8 cellular contexts compared by ENCODE assay signal in the genomic region with DNA sequence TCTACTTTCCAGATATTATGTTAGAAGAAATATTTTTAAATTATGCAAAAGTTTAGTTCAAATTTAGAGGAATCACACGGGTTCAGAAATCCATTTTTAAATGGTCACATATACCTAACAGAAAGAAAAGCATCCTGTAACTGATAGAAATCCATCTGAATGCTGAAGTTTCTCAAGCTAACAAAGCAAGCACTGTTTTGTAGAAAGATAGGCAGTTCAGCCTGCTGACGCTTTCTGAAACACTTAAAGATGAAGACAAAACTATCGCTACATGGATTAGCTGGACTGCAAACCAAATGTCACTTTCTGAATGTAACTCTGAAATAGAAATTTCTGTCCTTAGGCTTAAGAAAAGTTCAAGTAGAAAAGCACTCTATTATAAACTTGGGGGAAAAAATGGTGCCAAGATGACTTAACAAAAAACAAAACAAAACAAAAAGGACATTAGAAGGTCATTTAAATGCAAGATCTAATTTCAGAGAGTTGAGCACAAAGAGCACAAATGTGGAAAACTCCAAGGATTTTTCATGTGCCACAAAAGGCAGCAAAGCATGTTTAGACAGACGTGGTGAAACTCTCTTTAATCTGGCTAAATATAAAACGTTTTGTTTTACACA. TPM values are rescaled to one million over a fixed set of nuclear protein-coding genes. Genes with fewer than 3 reads are reported as not detected.
A peak's percentile ranks its signal among the peaks of the same experiment; 100 is the strongest.
DNase-seq lines count a peak whose midpoint lies in the region; ATAC-seq and TF ChIP-seq lines count a peak whose summit lies in the region.

No MANE protein-coding gene starts in this region.

- POLR2A ChIA-PET in T-cell (lab: Charles Lee) (no interaction called here), HEK293T (lab: Yijun Ruan, JAX) (interaction anchor here (1.4 to 2.1 kb wide), 4 partner anchors 11 to 26 kb away, joined by 4 to 10 read pairs (median 5); no protein-coding TSS in a partner anchor)

- TF ChIP-seq CTCF in fibroblast of the aortic adventitia (IDR thresholded peaks at IDR 0.05; ENCODE audit: insufficient read depth, low read length): no peak

- no peaks in the 10 kb centered on the region for H3K9me3 ChIP-seq in GM23248 (ENCODE audit: low read depth)

- peaks cover 8% of the 10 kb centered on the region for H4K20me1 ChIP-seq in GM23248 (ENCODE audit: insufficient read depth)

- peaks cover 75% of the 10 kb centered on the region for H3K79me2 ChIP-seq in GM23248 (ENCODE audit: insufficient read depth)

- H3K4me1 ChIP-seq in GM23248 (ENCODE audit: insufficient read depth) (peaks cover 60% of the 10 kb centered on the region), rectal smooth muscle tissue (ENCODE audit: control insufficient read depth, insufficient read depth, low read length) (peaks cover 18% of the 10 kb centered on the region)

- H3F3A ChIP-seq in GM23248 (ENCODE audit: insufficient read depth): peaks cover 57% of the 10 kb centered on the region

- H3K4me2 ChIP-seq in GM23248 (ENCODE audit: unreplicated experiment): peak overlapping the region; percentile 98

- H3K4me3 Mint-ChIP-seq in T-cell: peak overlapping the region; percentile 15 to 59 (median 46)

- WGBS in GM23248 (ENCODE audit: low coverage in 1 of 2, low lambda C conversion rate in 2 of 2, missing lambda C conversion rate in 2 of 2), 2 experiments: 5 to 6% methylated on average over 5 of the region's 5 CpGs

- peaks cover 35 to 46% of the 10 kb centered on the region in 2 donors for H3K27me3 Mint-ChIP-seq in T-cell

- H3K36me3 Mint-ChIP-seq in T-cell: no peaks in the 10 kb centered on the region

- no peaks in the 10 kb centered on the region for H3K9me2 ChIP-seq in GM23248 (ENCODE audit: insufficient read depth)

- H3K36me3 ChIP-seq in GM23248 (ENCODE audit: low read depth): no peaks in the 10 kb centered on the region
- no peaks in the 10 kb centered on the region for H3K36me3 ChIP-seq in rectal smooth muscle tissue (ENCODE audit: control insufficient read depth, insufficient read depth, low read length)

- CTCF ChIA-PET in T-cell (lab: Charles Lee): no interaction called here
- CTCF ChIA-PET in HEK293T (lab: Yijun Ruan, JAX): interaction anchor here (1.1 to 1.5 kb wide), 2 partner anchors 9 to 94 kb away, joined by 4 read pairs; no protein-coding TSS in a partner anchor

- DNase-seq in GM23248 (no peak), T-cell (no peak), fibroblast of the aortic adventitia (ENCODE audit: low read depth) (peak; percentile 40), cerebellar cortex (ENCODE audit: low spot score) (no peak), cerebellum (ENCODE audit: low spot score) (no peak), HEK293T (ENCODE audit: extremely low spot score) (no peak)

- H3K9me3 Mint-ChIP-seq in T-cell: no peaks in the 10 kb centered on the region

- H3K9ac ChIP-seq in GM23248: peak overlapping the region; percentile 90
- H3K9ac ChIP-seq in rectal smooth muscle tissue (ENCODE audit: low read length): no peak overlapping the region

- in situ Hi-C loops in GM23248 (cut with MboI): loop anchor here (25.0 kb wide), 1 partner anchor 372 kb away; no protein-coding TSS in a partner anchor

- ATAC-seq in T-cell (replicated peaks in 1 of 4): no peak
- no peak for ATAC-seq in HG03439 (IDR thresholded peaks at IDR 0.05; ENCODE audit: unreplicated experiment)

- H2AFZ ChIP-seq in GM23248: peak overlapping the region; percentile 69; the same call in 1 of the 2 replicates

- H3K27me3 ChIP-seq in GM23248 (replicated peaks; ENCODE audit: insufficient read depth) (no peaks in the 10 kb centered on the region), rectal smooth muscle tissue (ENCODE audit: control insufficient read depth, insufficient read depth, low read length) (no peaks in the 10 kb centered on the region)

- peaks cover 8 to 19% (median 11%) of the 10 kb centered on the region in 3 donors for H3K4me1 Mint-ChIP-seq in T-cell

- H3K4me3 ChIP-seq in GM23248 (peak overlapping the region; percentile 95), fibroblast of the aortic adventitia (ENCODE audit: low read depth, low read length) (peak overlapping the region; percentile 96), rectal smooth muscle tissue (ENCODE audit: low read length) (peak overlapping the region; percentile 86)

- H3K27ac ChIP-seq in GM23248 (peak overlapping the region; percentile 91), rectal smooth muscle tissue (ENCODE audit: low read depth, low read length) (peak overlapping the region; percentile 94)

- peak overlapping the region in 1 of 2 donors; percentile 32 for H3K27ac Mint-ChIP-seq in T-cell

TF ChIP-seq in HEK293T, 16 proteins besides CTCF, POLR2A, EP300 and RAD21:
- TF ChIP-seq BHLHE40 (IDR thresholded peaks at IDR 0.05; ENCODE audit: borderline replicate concordance) (no peak), TARDBP (IDR thresholded peaks at IDR 0.05) (no peak), CTBP1 (IDR thresholded peaks at IDR 0.05; ENCODE audit: borderline replicate concordance) (no peak), HDGF (IDR thresholded peaks at IDR 0.05; ENCODE audit: borderline replicate concordance) (no peak), FOXA1 (IDR thresholded peaks at IDR 0.05) (no peak), FOXM1 (IDR thresholded peaks at IDR 0.05; ENCODE audit: borderline replicate concordance) (no peak), SUZ12 (IDR thresholded peaks at IDR 0.05) (no peak)
TF ChIP-seq in HEK293T: peak in this region for 0.

RNA-seq across cellular contexts. Expression of gene PLOD2, which starts 1.3 kb away (rescaled TPM):
- 306 and 330 TPM in 2 replicates for total RNA-seq in GM23248 (2014; rRNA removed; shearing (Covaris generic))
- polyA plus RNA-seq in GM23248 (2016; fragmentation: Nextera tagmentation; extraction: Ambion mirVana): 288 and 300 TPM in 2 replicates
- total RNA-seq in T-cell (under 1 TPM in 4 of 5 donors, not detected in 1; 0.28 to 0.63 (median 0.46) TPM), fibroblast of the aortic adventitia (ENCODE audit: low replicate concordance) (46.1 and 114 TPM in 2 replicates), cerebellum (26.2 TPM)

Comparison
In these comparisons a context has a peak if more than half of its experiments do, and no peak if none do; other contexts are left out.
1. RNA of gene PLOD2, which starts 1.3 kb away (total RNA-seq): 306 to 330 TPM in GM23248, 46.1 to 114 TPM in fibroblast of the aortic adventitia and 26.2 TPM in cerebellum (single experiment); 0.28 to 0.63 TPM in T-cell; every median in the first group is over 10 times any median in the second.
2. Peak in every context shown above with its lines, with median percentiles within 50 percentile points of each other: H3K4me3 ChIP-seq.